Comparison of ENCODE assay signal across 11 cellular contexts in the genomic region with DNA sequence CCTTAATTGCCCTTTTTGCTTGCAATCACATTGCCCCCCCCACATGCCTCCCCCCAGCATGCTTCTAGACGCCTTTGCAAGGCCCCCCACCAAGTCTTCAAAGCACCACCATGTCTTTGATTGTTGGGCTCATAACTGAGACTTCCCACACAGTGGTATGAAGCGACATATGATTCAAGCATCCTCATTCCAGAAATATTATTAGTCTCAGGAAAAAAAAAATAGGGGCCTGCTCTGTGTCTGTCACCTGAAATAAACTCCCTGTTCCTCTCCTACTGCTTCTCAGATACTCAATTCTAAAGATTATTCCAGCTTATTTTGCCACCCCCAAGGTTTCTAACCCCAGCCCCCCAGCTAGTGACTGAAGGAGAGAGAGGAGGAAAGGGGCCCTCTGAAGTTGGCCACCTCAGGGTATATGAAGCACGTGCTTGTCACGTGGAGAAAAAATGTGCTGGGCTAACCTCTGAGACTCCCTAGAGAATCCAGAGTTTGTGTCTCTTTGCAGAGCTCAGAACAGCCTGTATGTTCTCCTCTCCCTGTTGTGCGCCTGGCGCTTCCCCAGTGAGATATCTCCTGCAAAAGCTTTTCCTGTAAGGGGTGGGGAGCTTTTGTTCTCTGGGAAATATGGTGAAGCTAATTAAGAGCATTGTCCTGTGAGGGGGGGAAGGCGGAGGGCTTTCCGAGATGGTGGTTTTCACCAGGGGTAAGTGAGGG. TPM values are rescaled to one million over a fixed set of nuclear protein-coding genes. Genes with fewer than 3 reads are reported as not detected.
DNase-seq lines count a peak whose midpoint lies in the region; ATAC-seq, FAIRE-seq and TF ChIP-seq lines count a peak whose summit lies in the region.
"Had no signal": no experiment of that assay in that cellular context is flagged by ENCODE, and none has a peak within 500 bp of the region (broad histone marks: within the 10 kb centered on the region; RNA-seq: fewer than 3 reads in every experiment).

No MANE protein-coding gene starts in this region.

- peak overlapping the region; percentile 64 for H3K4me3 Mint-ChIP-seq in chondrocyte (ENCODE audit: unreplicated experiment)
- no peak overlapping the region for H3K4me3 Mint-ChIP-seq in stimulated activated naive CD8-positive, alpha-beta T cell treated with anti-CD3 and anti-CD28 coated beads, Interleukin-15, amount 100 ng/mL, for 72 hours

- H3K27ac Mint-ChIP-seq in chondrocyte (ENCODE audit: unreplicated experiment), result peak overlapping the region; percentile 98
- no peak overlapping the region for H3K27ac Mint-ChIP-seq in stimulated activated naive CD8-positive, alpha-beta T cell treated with anti-CD3 and anti-CD28 coated beads, Interleukin-15, amount 100 ng/mL, for 72 hours

- H3K4me1 ChIP-seq in HUES6 (ENCODE audit: control insufficient read depth, insufficient read depth, low read length), result peaks cover 49% of the 10 kb centered on the region
- peaks cover 18 to 28% of the 10 kb centered on the region in 2 donors for H3K4me1 ChIP-seq in kidney (ENCODE audit: control insufficient read depth in 1 of 2, insufficient read depth in 1 of 2, low read depth in 1 of 2, low read length in 2 of 2)
- peaks cover 18% of the 10 kb centered on the region for H3K4me1 ChIP-seq in stomach smooth muscle (ENCODE audit: control insufficient read depth, insufficient read depth, low read length)

- H3K9ac ChIP-seq in HUES6 (ENCODE audit: low read length), result peak overlapping the region; percentile 5
- H3K9ac ChIP-seq in kidney (ENCODE audit: low read length in 2 of 2), result no peak overlapping the region
- H3K9ac ChIP-seq in stomach smooth muscle (ENCODE audit: low read length in 2 of 2), result peak overlapping the region in 1 of 2 donors; percentile 36

- intact Hi-C loops in kidney (cut with DNase I), result no loop called here

- H3K9me3 ChIP-seq in HUES6 (ENCODE audit: control insufficient read depth, insufficient read depth, low read depth, low read length) (no peaks in the 10 kb centered on the region), kidney (ENCODE audit: control insufficient read depth in 1 of 2, low read length in 2 of 2) (no peaks in the 10 kb centered on the region), stomach smooth muscle (ENCODE audit: control insufficient read depth in 2 of 2, low read length in 2 of 2) (no peaks in the 10 kb centered on the region)

- H3K4me3 ChIP-seq in HUES6 (ENCODE audit: low read depth, low read length), result no peak overlapping the region
- H3K4me3 ChIP-seq in kidney (ENCODE audit: low read length in 2 of 2), result no peak overlapping the region
- no peak overlapping the region for H3K4me3 ChIP-seq in stomach smooth muscle (ENCODE audit: low read length in 2 of 2)

- H3K27me3 ChIP-seq in HUES6 (ENCODE audit: control insufficient read depth, insufficient read depth, low read length), result no peaks in the 10 kb centered on the region
- no peaks in the 10 kb centered on the region for H3K27me3 ChIP-seq in stomach smooth muscle (ENCODE audit: control insufficient read depth in 1 of 2, insufficient read depth in 2 of 2, low read length in 2 of 2)

- H3K27me3 Mint-ChIP-seq in chondrocyte (ENCODE audit: low read depth), result no peaks in the 10 kb centered on the region
- no peaks in the 10 kb centered on the region for H3K27me3 Mint-ChIP-seq in stimulated activated naive CD8-positive, alpha-beta T cell treated with anti-CD3 and anti-CD28 coated beads, Interleukin-15, amount 100 ng/mL, for 72 hours

- FAIRE-seq in kidney (lab: Jason Lieb, UNC), result no peak
- FAIRE-seq: GM18507 had no signal

- no peak overlapping the region for H3K27ac ChIP-seq in HUES6 (ENCODE audit: low read depth, low read length)
- H3K27ac ChIP-seq in kidney (ENCODE audit: low read depth in 2 of 2, low read length in 2 of 2), result peak overlapping the region; percentile 52 to 76
- H3K27ac ChIP-seq in stomach smooth muscle (ENCODE audit: low read length), result peak overlapping the region; percentile 31

- DNase-seq in chondrocyte (ENCODE audit: low spot score) (no peak), kidney (peak; percentile 89)
- no peak for DNase-seq in stimulated activated naive CD8-positive, alpha-beta T cell treated with anti-CD3 and anti-CD28 coated beads, Interleukin-15, amount 100 ng/mL, for 72 hours
- DNase-seq: effector CD4-positive, alpha-beta T cell had no signal

- H3K9me3 Mint-ChIP-seq in chondrocyte (ENCODE audit: low read depth), result no peaks in the 10 kb centered on the region
- peaks cover 0 to 5% of the 10 kb centered on the region in 2 donors for H3K9me3 Mint-ChIP-seq in stimulated activated naive CD8-positive, alpha-beta T cell treated with anti-CD3 and anti-CD28 coated beads, Interleukin-15, amount 100 ng/mL, for 72 hours

- peaks cover 82% of the 10 kb centered on the region for H3K4me1 Mint-ChIP-seq in chondrocyte (ENCODE audit: low read depth)
- no peaks in the 10 kb centered on the region for H3K4me1 Mint-ChIP-seq in stimulated activated naive CD8-positive, alpha-beta T cell treated with anti-CD3 and anti-CD28 coated beads, Interleukin-15, amount 100 ng/mL, for 72 hours

- no peak for TF ChIP-seq CTCF in chondrocyte (IDR thresholded peaks at IDR 0.05)
- no peak for TF ChIP-seq CTCF in kidney (IDR thresholded peaks at IDR 0.05; ENCODE audit: borderline replicate concordance, extremely low read depth, insufficient read depth)

- ATAC-seq in GM19467 (IDR thresholded peaks at IDR 0.05; ENCODE audit: unreplicated experiment) (no peak), HG02840 (IDR thresholded peaks at IDR 0.05; ENCODE audit: low FRiP score, unreplicated experiment) (no peak), HG02970 (IDR thresholded peaks at IDR 0.05; ENCODE audit: low FRiP score, unreplicated experiment) (no peak)
- ATAC-seq in stimulated activated naive CD8-positive, alpha-beta T cell treated with anti-CD3 and anti-CD28 coated beads, Interleukin-15, amount 100 ng/mL, for 72 hours, result no peak

- H3K36me3 ChIP-seq in HUES6 (ENCODE audit: control insufficient read depth, insufficient read depth, low read length) (no peaks in the 10 kb centered on the region), kidney (ENCODE audit: control insufficient read depth in 1 of 2, insufficient read depth in 2 of 2, low read length in 2 of 2) (no peaks in the 10 kb centered on the region), stomach smooth muscle (ENCODE audit: control insufficient read depth in 2 of 2, insufficient read depth in 2 of 2, low read length in 2 of 2) (no peaks in the 10 kb centered on the region)

- H3K36me3 Mint-ChIP-seq in chondrocyte (ENCODE audit: low read depth), result no peaks in the 10 kb centered on the region

RNA-seq across cellular contexts. Expression of gene RASAL2, which starts 35.9 kb away (rescaled TPM):
- total RNA-seq in chondrocyte (38.4 to 54.4 TPM (median 40.1 TPM) in 3 replicates), kidney (26.5 TPM)
- polyA plus RNA-seq in kidney (ENCODE audit: insufficient read depth, low read depth, low replicate concordance), result 2.2 TPM
- total RNA-seq: T-helper 1 cell treated with Interleukin-12 subunit alpha and Interleukin-12 subunit beta and Interleukin-4 antibody, amounts not matched to agents 30 ng/mL and 1 ng/mL, for 36 hours had no signal
